In genomic region chr7:142614116-142614515, GRCh38 we compare ENCODE assay signal across 33 cellular contexts.
DNase-seq lines count a peak whose midpoint lies in the region; ATAC-seq, FAIRE-seq and TF ChIP-seq lines count a peak whose summit lies in the region.
"Had no signal": no experiment of that assay in that cellular context is flagged by ENCODE, and none has a peak within 500 bp of the region (broad histone marks: within the 10 kb centered on the region; RNA-seq: fewer than 3 reads in every experiment).

No MANE protein-coding gene starts in this region.

- intact Hi-C loops in endothelial cell of umbilical vein (cut with micrococcal nuclease) (no loop called here), left cardiac atrium (cut with DNase I) (no loop called here)

- no peaks in the 10 kb centered on the region for H3F3A ChIP-seq in MM.1S (ENCODE audit: insufficient read depth, low read length)

- H3K27me3 ChIP-seq in endothelial cell of umbilical vein (ENCODE audit: control insufficient read depth in 2 of 2, insufficient read depth in 2 of 2, low read length in 2 of 2) (peaks cover 0 to 2% of the 10 kb centered on the region in 2 experiments), MM.1S (replicated peaks; ENCODE audit: insufficient read depth, low read length) (no peaks in the 10 kb centered on the region)
- H3K27me3 ChIP-seq: ascending aorta; BLaER1 treated with 17β-estradiol and CSF1 and Interleukin-3, amounts not matched to agents 10 nM and 100 nM; thyroid gland; vagina had no signal

- no peak overlapping the region for H2AFZ ChIP-seq in endothelial cell of umbilical vein (ENCODE audit: low read depth, low read length)
- H2AFZ ChIP-seq in MM.1S (ENCODE audit: low read length) = no peak overlapping the region

- FAIRE-seq in endothelial cell of umbilical vein (lab: Jason Lieb, UNC) = no peak
- FAIRE-seq: GM12878 had no signal

- H3K79me2 ChIP-seq in endothelial cell of umbilical vein (ENCODE audit: control insufficient read depth, insufficient read depth, low read length) (no peaks in the 10 kb centered on the region), MM.1S (ENCODE audit: low read length) (no peaks in the 10 kb centered on the region)

- no peaks in the 10 kb centered on the region for H3K9me3 ChIP-seq in endothelial cell of umbilical vein (replicated peaks; ENCODE audit: control insufficient read depth, insufficient read depth, low read length)
- H3K9me3 ChIP-seq in MM.1S (replicated peaks; ENCODE audit: insufficient read depth, low read length) = no peaks in the 10 kb centered on the region
- H3K9me3 ChIP-seq: ascending aorta; BLaER1 treated with 17β-estradiol and CSF1 and Interleukin-3, amounts not matched to agents 10 nM and 100 nM; mucosa of descending colon; stomach; thyroid gland; vagina had no signal

- H3K4me2 ChIP-seq in endothelial cell of umbilical vein (ENCODE audit: insufficient read depth, low read length) = no peak overlapping the region
- H3K4me2 ChIP-seq in MM.1S (ENCODE audit: low read depth, low read length) = no peak overlapping the region
- H3K4me2 ChIP-seq: BLaER1 treated with 17β-estradiol and CSF1 and Interleukin-3, amounts not matched to agents 10 nM and 100 nM had no signal

- DNase-seq in stimulated activated naive CD8-positive, alpha-beta T cell treated with anti-CD3 and anti-CD28 coated beads, Interleukin-15, Interleukin-2, amounts not matched to agents 100 U/mL and 50 U/mL, for 24 hours = no peak
- DNase-seq in RPMI7951 (ENCODE audit: low read depth) = peak; percentile 29
- no peak for DNase-seq in endothelial cell of umbilical vein (ENCODE audit: low read depth, low spot score)
- DNase-seq in left cardiac atrium = no peak
- no peak for DNase-seq in AG20443 (ENCODE audit: low spot score)
- DNase-seq in stimulated activated CD4-positive, alpha-beta T cell treated with anti-CD3 and anti-CD28 coated beads, Interleukin-4, amount 100 ng/mL, for 1 hour = no peak
- DNase-seq in MM.1S = no peak
- DNase-seq: activated B cell treated with CpG ODN at 0.5 μM for 24 hours; activated CD8-positive, alpha-beta memory T cell treated with anti-CD3 and anti-CD28 coated beads, Interleukin-2, amount 10 ng/mL, durations not matched to agents 7 days and 5 days; activated naive CD8-positive, alpha-beta T cell treated with anti-CD3 and anti-CD28 coated beads for 36 hours; Calu3; caudate nucleus; DMS79 treated with DMSO at 0.1 percent for 48 hours; endodermal cell; head of caudate nucleus; mucosa of descending colon; NCI-H1048; NCI-H1694; NCI-H2171; NCI-H524; SIG-M5; stomach; thyroid gland had no signal

- CTCF ChIA-PET in endothelial cell of umbilical vein (lab: Charles Lee) = interaction anchor here (1.0 to 3.7 kb wide), 4 partner anchors 10 to 197 kb away, joined by 3 to 21 read pairs (median 6); no protein-coding TSS in a partner anchor

- H3K4me1 ChIP-seq in endothelial cell of umbilical vein (ENCODE audit: control insufficient read depth, extremely low read depth, insufficient read depth, low read length) = peaks cover 5% of the 10 kb centered on the region
- no peaks in the 10 kb centered on the region for H3K4me1 ChIP-seq in MM.1S (ENCODE audit: low read length)
- H3K4me1 ChIP-seq: ascending aorta, stomach, thyroid gland, vagina had no signal

- H3K27ac Mint-ChIP-seq in stimulated activated naive CD8-positive, alpha-beta T cell treated with anti-CD3 and anti-CD28 coated beads, Interleukin-15, Interleukin-2, amounts not matched to agents 100 ng/mL and 50 ng/mL, for 24 hours = peak overlapping the region; percentile 36
- H3K27ac Mint-ChIP-seq: activated B cell treated with CpG ODN at 0.5 μM for 24 hours; activated CD8-positive, alpha-beta memory T cell treated with anti-CD3 and anti-CD28 coated beads, Interleukin-2, amount 10 ng/mL, durations not matched to agents 7 days and 5 days; dendritic cell treated with granulocyte-macrophage colony-stimulating factor and Interleukin-4, amounts not matched to agents 40 ng/mL and 50 ng/mL, for 4 days; endodermal cell; natural killer cell treated with Interleukin-12 subunit alpha and Interleukin-12 subunit beta and Interleukin-15 and Interleukin-18, amount 100 ng/mL, for 72 hours had no signal

- H3K4me1 Mint-ChIP-seq in stimulated activated naive CD8-positive, alpha-beta T cell treated with anti-CD3 and anti-CD28 coated beads, Interleukin-15, Interleukin-2, amounts not matched to agents 100 ng/mL and 50 ng/mL, for 24 hours (ENCODE audit: low read depth) = peaks cover 19% of the 10 kb centered on the region
- H3K4me1 Mint-ChIP-seq: activated B cell treated with CpG ODN at 0.5 μM for 24 hours, endodermal cell had no signal

- H4K20me1 ChIP-seq in endothelial cell of umbilical vein (replicated peaks; ENCODE audit: control insufficient read depth, extremely low read depth, insufficient read depth, low read length) (no peaks in the 10 kb centered on the region), MM.1S (ENCODE audit: insufficient read depth, low read length) (no peaks in the 10 kb centered on the region)
- H4K20me1 ChIP-seq: BLaER1 treated with 17β-estradiol and CSF1 and Interleukin-3, amounts not matched to agents 10 nM and 100 nM had no signal

- dilution Hi-C loops in endothelial cell of umbilical vein (cut with MboI; ENCODE audit: extremely low pct_ligation_motif_present, low sequenced_read_pairs) = no loop called here

- no peak for ATAC-seq in stimulated activated naive CD8-positive, alpha-beta T cell treated with anti-CD3 and anti-CD28 coated beads, Interleukin-15, Interleukin-2, amounts not matched to agents 100 U/mL and 50 U/mL, for 24 hours
- ATAC-seq in left cardiac atrium = no peak
- ATAC-seq: activated CD8-positive, alpha-beta memory T cell treated with anti-CD3 and anti-CD28 coated beads, Interleukin-2, amount 10 ng/mL, durations not matched to agents 7 days and 5 days; GM12878; mucosa of descending colon; natural killer cell treated with Interleukin-12 subunit alpha and Interleukin-12 subunit beta and Interleukin-15 and Interleukin-18, amount 100 ng/mL, for 72 hours had no signal

- H3K9me3 Mint-ChIP-seq in stimulated activated naive CD8-positive, alpha-beta T cell treated with anti-CD3 and anti-CD28 coated beads, Interleukin-15, Interleukin-2, amounts not matched to agents 100 ng/mL and 50 ng/mL, for 24 hours = no peaks in the 10 kb centered on the region
- H3K9me3 Mint-ChIP-seq: activated B cell treated with CpG ODN at 0.5 μM for 24 hours; activated naive CD8-positive, alpha-beta T cell treated with anti-CD3 and anti-CD28 coated beads for 36 hours; activated T-helper 1 cell treated with anti-CD3 and anti-CD28 coated beads, Interleukin-12 subunit alpha, Interleukin-12 subunit beta, Interleukin-2, Interleukin-4 antibody, amounts not matched to agents 30 ng/mL and 10 ng/mL and 1 ng/mL, durations not matched to agents 14 hours and 24 hours and 36 hours; dendritic cell treated with granulocyte-macrophage colony-stimulating factor and Interleukin-4, amounts not matched to agents 40 ng/mL and 50 ng/mL, for 4 days; endodermal cell; natural killer cell treated with Interleukin-12 subunit alpha and Interleukin-12 subunit beta and Interleukin-15 and Interleukin-18, amount 100 ng/mL, for 72 hours had no signal

- no peak for TF ChIP-seq POLR2A in endothelial cell of umbilical vein (IDR thresholded peaks at IDR 0.05; ENCODE audit: low read depth, low read length)

- H3K9me2 ChIP-seq in MM.1S (replicated peaks; ENCODE audit: insufficient read depth, low read length) = no peaks in the 10 kb centered on the region

- no peaks in the 10 kb centered on the region for H3K36me3 Mint-ChIP-seq in stimulated activated naive CD8-positive, alpha-beta T cell treated with anti-CD3 and anti-CD28 coated beads, Interleukin-15, Interleukin-2, amounts not matched to agents 100 ng/mL and 50 ng/mL, for 24 hours (ENCODE audit: low read depth)
- H3K36me3 Mint-ChIP-seq: activated CD8-positive, alpha-beta memory T cell treated with anti-CD3 and anti-CD28 coated beads, Interleukin-2, amount 10 ng/mL, durations not matched to agents 7 days and 5 days; natural killer cell treated with Interleukin-12 subunit alpha and Interleukin-12 subunit beta and Interleukin-15 and Interleukin-18, amount 100 ng/mL, for 72 hours had no signal

- H3K4me3 ChIP-seq in endothelial cell of umbilical vein (replicated peaks in 1 of 3; ENCODE audit: insufficient read depth in 1 of 3, low read depth in 1 of 3, low read length in 3 of 3) (no peak overlapping the region), MM.1S (ENCODE audit: low read length) (no peak overlapping the region)
- H3K4me3 ChIP-seq: ascending aorta; BLaER1 treated with 17β-estradiol and CSF1 and Interleukin-3, amounts not matched to agents 10 nM and 100 nM; GM12878; lung; mucosa of descending colon; skin epidermis; stomach; thyroid gland; vagina had no signal

- no peaks in the 10 kb centered on the region for H3K9me1 ChIP-seq in endothelial cell of umbilical vein (replicated peaks; ENCODE audit: control insufficient read depth, extremely low read depth, insufficient read depth, low read length)

- no peaks in the 10 kb centered on the region for H3K36me3 ChIP-seq in endothelial cell of umbilical vein (ENCODE audit: control insufficient read depth in 2 of 2, extremely low read depth in 1 of 2, insufficient read depth in 2 of 2, low read length in 2 of 2)
- no peaks in the 10 kb centered on the region for H3K36me3 ChIP-seq in MM.1S (replicated peaks; ENCODE audit: insufficient read depth, low read length)
- H3K36me3 ChIP-seq: ascending aorta; BLaER1 treated with 17β-estradiol and CSF1 and Interleukin-3, amounts not matched to agents 10 nM and 100 nM; stomach; thyroid gland; vagina had no signal

- POLR2A ChIA-PET in endothelial cell of umbilical vein (lab: Charles Lee) = no interaction called here

- H3K9ac ChIP-seq in endothelial cell of umbilical vein (replicated peaks; ENCODE audit: extremely low read depth, insufficient read depth, low read length) (no peak overlapping the region), MM.1S (ENCODE audit: low read length) (no peak overlapping the region)
- H3K9ac ChIP-seq: BLaER1 treated with 17β-estradiol and CSF1 and Interleukin-3, amounts not matched to agents 10 nM and 100 nM had no signal

- no peak overlapping the region for H3K27ac ChIP-seq in endothelial cell of umbilical vein (ENCODE audit: insufficient read depth, low read depth, low read length)
- no peak overlapping the region for H3K27ac ChIP-seq in MM.1S (ENCODE audit: low read length)
- H3K27ac ChIP-seq: ascending aorta; BLaER1 treated with 17β-estradiol and CSF1 and Interleukin-3, amounts not matched to agents 10 nM and 100 nM; skin epidermis; stomach; thyroid gland; vagina had no signal

- TF ChIP-seq CTCF in endothelial cell of umbilical vein (IDR thresholded peaks at IDR 0.05; ENCODE audit: extremely low read depth in 1 of 2, insufficient read depth in 1 of 2, low read depth in 1 of 2, low read length in 2 of 2) (no peak), MM.1S (IDR thresholded peaks at IDR 0.05; ENCODE audit: low read length) (no peak)

- H3K4me3 Mint-ChIP-seq in stimulated activated naive CD8-positive, alpha-beta T cell treated with anti-CD3 and anti-CD28 coated beads, Interleukin-15, Interleukin-2, amounts not matched to agents 100 ng/mL and 50 ng/mL, for 24 hours = no peak overlapping the region
- H3K4me3 Mint-ChIP-seq: activated B cell treated with CpG ODN at 0.5 μM for 24 hours; activated CD8-positive, alpha-beta memory T cell treated with anti-CD3 and anti-CD28 coated beads, Interleukin-2, amount 10 ng/mL, durations not matched to agents 7 days and 5 days; activated T-helper 1 cell treated with anti-CD3 and anti-CD28 coated beads, Interleukin-12 subunit alpha, Interleukin-12 subunit beta, Interleukin-2, Interleukin-4 antibody, amounts not matched to agents 30 ng/mL and 10 ng/mL and 1 ng/mL, durations not matched to agents 14 hours and 24 hours and 36 hours; dendritic cell treated with granulocyte-macrophage colony-stimulating factor and Interleukin-4, amounts not matched to agents 40 ng/mL and 50 ng/mL, for 4 days; endodermal cell; natural killer cell treated with Interleukin-12 subunit alpha and Interleukin-12 subunit beta and Interleukin-15 and Interleukin-18, amount 100 ng/mL, for 72 hours had no signal

- no TSS peak for BruUV-seq in endothelial cell of umbilical vein (replicated peaks; lab: Mats Ljungman, UMichigan)

- peaks cover 8% of the 10 kb centered on the region for H3K27me3 Mint-ChIP-seq in stimulated activated naive CD8-positive, alpha-beta T cell treated with anti-CD3 and anti-CD28 coated beads, Interleukin-15, Interleukin-2, amounts not matched to agents 100 ng/mL and 50 ng/mL, for 24 hours
